In genomic region chr5:154712518-154713437, GRCh38 we compare ENCODE assay signal across 9 cellular contexts. TPM values are rescaled to one million over a fixed set of nuclear protein-coding genes. Genes with fewer than 3 reads are reported as not detected.
A peak's percentile ranks its signal among the peaks of the same experiment; 100 is the strongest.
DNase-seq lines count a peak whose midpoint lies in the region; TF ChIP-seq lines count a peak whose summit lies in the region.
"Had no signal": no experiment of that assay in that cellular context is flagged by ENCODE, and none has a peak within 500 bp of the region (broad histone marks: within the 10 kb centered on the region; RNA-seq: fewer than 3 reads in every experiment).

No MANE protein-coding gene starts in this region.

- no peaks in the 10 kb centered on the region for H3K9me3 Mint-ChIP-seq in activated CD4-positive, alpha-beta T cell treated with anti-CD3 and anti-CD28 coated beads, Interleukin-2, amount 10 ng/mL, durations not matched to agents 7 days and 5 days

- TF ChIP-seq EP300 in ovary (IDR thresholded peaks at IDR 0.05), result no peak

- H3K36me3 ChIP-seq in NT2/D1 (ENCODE audit: insufficient read depth, insufficient read length, low read length) (no peaks in the 10 kb centered on the region), thyroid gland (no peaks in the 10 kb centered on the region), ovary (no peaks in the 10 kb centered on the region)

- TF ChIP-seq POLR2A in thyroid gland (IDR thresholded peaks at IDR 0.05) (peak in 1 of 2 donors; percentile 73), ovary (IDR thresholded peaks at IDR 0.05) (no peak)

- 34 to 36% methylated on average over 9 to 10 of the region's 13 CpGs for WGBS in thyroid gland, 2 donors
- WGBS in ovary, 3 donors, result 78 to 81% (median 80%) methylated on average over 13 of the region's 13 CpGs

- peak overlapping the region; percentile 73 to 93 (median 84) for H3K27ac ChIP-seq in thyroid gland
- no peak overlapping the region for H3K27ac ChIP-seq in ovary

- CTCF ChIA-PET in activated CD4-positive, alpha-beta T cell treated with anti-CD3 and anti-CD28 coated beads, Interleukin-2, amount 10 ng/mL, durations not matched to agents 7 days and 5 days (lab: Charles Lee), result interaction anchor here (1.0 to 1.8 kb wide), 2 partner anchors 12 to 37 kb away, joined by 3 to 4 read pairs; no protein-coding TSS in a partner anchor

- intact Hi-C loops in thyroid gland (cut with DNase I) (no loop called here), ovary (cut with DNase I) (no loop called here)

- no peaks in the 10 kb centered on the region for H3K36me3 Mint-ChIP-seq in activated CD4-positive, alpha-beta T cell treated with anti-CD3 and anti-CD28 coated beads, Interleukin-2, amount 10 ng/mL, durations not matched to agents 7 days and 5 days (ENCODE audit: low read depth)

- TF ChIP-seq CTCF in thyroid gland (IDR thresholded peaks at IDR 0.05) (no peak), ovary (IDR thresholded peaks at IDR 0.05) (no peak)

- H3K4me1 Mint-ChIP-seq in activated CD4-positive, alpha-beta T cell treated with anti-CD3 and anti-CD28 coated beads, Interleukin-2, amount 10 ng/mL, durations not matched to agents 7 days and 5 days, result peaks cover 22% of the 10 kb centered on the region

- peaks cover 3% of the 10 kb centered on the region for H3K4me1 ChIP-seq in NT2/D1 (ENCODE audit: insufficient read depth, insufficient read length)
- H3K4me1 ChIP-seq in thyroid gland, result peaks cover 28 to 47% of the 10 kb centered on the region in 2 donors
- no peaks in the 10 kb centered on the region for H3K4me1 ChIP-seq in ovary (ENCODE audit: insufficient read depth)

- H3K27me3 Mint-ChIP-seq in activated CD4-positive, alpha-beta T cell treated with anti-CD3 and anti-CD28 coated beads, Interleukin-2, amount 10 ng/mL, durations not matched to agents 7 days and 5 days, result no peaks in the 10 kb centered on the region

- H3K27me3 ChIP-seq in NT2/D1 (ENCODE audit: insufficient read depth, insufficient read length), result no peaks in the 10 kb centered on the region
- no peaks in the 10 kb centered on the region for H3K27me3 ChIP-seq in thyroid gland
- H3K27me3 ChIP-seq in ovary, result no peaks in the 10 kb centered on the region

- H3K4me3 Mint-ChIP-seq in activated CD4-positive, alpha-beta T cell treated with anti-CD3 and anti-CD28 coated beads, Interleukin-2, amount 10 ng/mL, durations not matched to agents 7 days and 5 days, result no peak overlapping the region

- DNase-seq in SIG-M5 treated with dmso at 0.1 percent for 504 hours (lab: John Stamatoyannopoulos, UW; ENCODE audit: unreplicated experiment), result peak; percentile 43
- no peak for DNase-seq in SIG-M5 (lab: John Stamatoyannopoulos, UW)
- no peak for DNase-seq in NT2/D1 (ENCODE audit: low read depth, low spot score)
- DNase-seq in iPS-NIHi7 (ENCODE audit: extremely low spot score), result peak; percentile 91
- peak; percentile 80 to 82 for DNase-seq in thyroid gland
- DNase-seq in activated gamma-delta T cell (lab: John Stamatoyannopoulos, UW), result no peak
- no peak for DNase-seq in activated CD4-positive, alpha-beta T cell treated with anti-CD3 and anti-CD28 coated beads, Interleukin-2, amount 10 ng/mL, durations not matched to agents 7 days and 5 days
- DNase-seq in ovary, result no peak
- DNase-seq: stimulated activated CD4-positive, alpha-beta T cell treated with anti-CD3 and anti-CD28 coated beads, Interleukin-15, amount 100 ng/mL, for 24 hours had no signal

- no peak overlapping the region for H3K27ac Mint-ChIP-seq in activated CD4-positive, alpha-beta T cell treated with anti-CD3 and anti-CD28 coated beads, Interleukin-2, amount 10 ng/mL, durations not matched to agents 7 days and 5 days

- no peak overlapping the region for H3K9ac ChIP-seq in NT2/D1 (ENCODE audit: insufficient read length, low read depth)

- H3K4me3 ChIP-seq in NT2/D1 (ENCODE audit: insufficient read length, low read depth) (peak overlapping the region; percentile 27), thyroid gland (replicated peaks in 1 of 3) (peak overlapping the region in 1 of 3 donors; percentile 19), ovary (no peak overlapping the region)

- H3K9me3 ChIP-seq in NT2/D1 (ENCODE audit: insufficient read depth, low read length), result no peaks in the 10 kb centered on the region
- no peaks in the 10 kb centered on the region for H3K9me3 ChIP-seq in thyroid gland
- no peaks in the 10 kb centered on the region for H3K9me3 ChIP-seq in ovary

- POLR2A ChIA-PET in activated CD4-positive, alpha-beta T cell treated with anti-CD3 and anti-CD28 coated beads, Interleukin-2, amount 10 ng/mL, durations not matched to agents 7 days and 5 days (lab: Charles Lee), result interaction anchor here (0.5 kb wide), 1 partner anchor 31 kb away, joined by 13 read pairs; no protein-coding TSS in a partner anchor

RNA-seq across cellular contexts. Expression of gene LARP1, which starts 42.4 kb away (rescaled TPM):
- total RNA-seq in thyroid gland (100 to 1,000 TPM; 109 to 192 (median 133) TPM), ovary (100 to 1,000 TPM in 5 of 7 donors, 10 to 100 TPM in 2; 49.0 to 249 (median 150) TPM)
- total RNA-seq in activated CD4-positive, alpha-beta T cell treated with anti-CD3 and anti-CD28 coated beads, Interleukin-2, amount 10 ng/mL, durations not matched to agents 7 days and 5 days, result 100 to 1,000 TPM; 203 to 213 TPM
- polyA plus RNA-seq in ovary, result 100 to 1,000 TPM in 1 of 2 donors, 10 to 100 TPM in 1; 38.1 to 121 TPM

Comparison
In these comparisons a context has a peak if more than half of its experiments do, and no peak if none do; other contexts are left out.
1. DNase-seq: peak in SIG-M5 treated with dmso at 0.1 percent for 504 hours (single experiment), iPS-NIHi7 (single experiment) and thyroid gland (2 of 2); none in SIG-M5 (single experiment), NT2/D1 (single experiment), activated gamma-delta T cell (single experiment), activated CD4-positive, alpha-beta T cell treated with anti-CD3 and anti-CD28 coated beads, Interleukin-2, amount 10 ng/mL, durations not matched to agents 7 days and 5 days (single experiment) and ovary (0 of 5).
2. H3K27ac ChIP-seq: peak in thyroid gland (3 of 3); none in ovary (0 of 2).